Comparison of ENCODE assay signal across 20 cellular contexts in genomic region chr2:32375228-32375892, GRCh38.
"Had no signal": no experiment of that assay in that cellular context is flagged by ENCODE, and none has a peak within 500 bp of the region (broad histone marks: within the 10 kb centered on the region; RNA-seq: fewer than 3 reads in every experiment).

No MANE protein-coding gene starts in this region.

- DNase-seq: activated CD4-positive, alpha-beta T cell treated with anti-CD3 and anti-CD28 coated beads for 36 hours; activated effector memory CD4-positive, alpha-beta T cell treated with anti-CD3 and anti-CD28 coated beads, Interleukin-2, amount 50 U/mL, for 16 hours; activated T-cell treated with anti-CD3 and anti-CD28 coated beads for 4 hours; brain microvascular endothelial cell; cerebellar nuclear complex; dorsolateral prefrontal cortex; foreskin fibroblast; glutamatergic neuron; left colon; mucosa of descending colon; nephron progenitor cell; stimulated activated CD4-positive, alpha-beta T cell treated with anti-CD3 and anti-CD28 coated beads, Interleukin-12 subunit alpha, Interleukin-12 subunit beta, amount 100 ng/mL, for 4 hours; SW 1271; T-helper 9 cell; testis had no signal

- H3K4me3 ChIP-seq: dorsolateral prefrontal cortex, esophagus muscularis mucosa, lung, mucosa of descending colon, testis had no signal

- H3K4me3 Mint-ChIP-seq: activated CD4-positive, alpha-beta T cell treated with anti-CD3 and anti-CD28 coated beads for 36 hours; activated naive CD8-positive, alpha-beta T cell; nephron progenitor cell; stimulated activated naive CD8-positive, alpha-beta T cell treated with anti-CD3 and anti-CD28 coated beads, Interleukin-15, Interleukin-2, amounts not matched to agents 100 ng/mL and 50 ng/mL, for 24 hours had no signal

- H3K27ac ChIP-seq: brain microvascular endothelial cell, dorsolateral prefrontal cortex, esophagus muscularis mucosa, testis had no signal

- H3K36me3 ChIP-seq: brain microvascular endothelial cell had no signal

- H3K4me1 Mint-ChIP-seq: nephron progenitor cell had no signal

- FAIRE-seq: endometrium had no signal

- H3K27ac Mint-ChIP-seq: activated CD4-positive, alpha-beta T cell treated with anti-CD3 and anti-CD28 coated beads for 36 hours; nephron progenitor cell; stimulated activated naive CD8-positive, alpha-beta T cell treated with anti-CD3 and anti-CD28 coated beads, Interleukin-15, Interleukin-2, amounts not matched to agents 100 ng/mL and 50 ng/mL, for 24 hours had no signal

- H3K27me3 ChIP-seq: brain microvascular endothelial cell, dorsolateral prefrontal cortex, esophagus muscularis mucosa, testis had no signal

- H3K4me1 ChIP-seq: testis had no signal

- H3K27me3 Mint-ChIP-seq: activated CD4-positive, alpha-beta T cell treated with anti-CD3 and anti-CD28 coated beads for 36 hours; activated naive CD8-positive, alpha-beta T cell; stimulated activated naive CD8-positive, alpha-beta T cell treated with anti-CD3 and anti-CD28 coated beads, Interleukin-15, Interleukin-2, amounts not matched to agents 100 ng/mL and 50 ng/mL, for 24 hours had no signal

- ATAC-seq: activated CD4-positive, alpha-beta T cell treated with anti-CD3 and anti-CD28 coated beads for 36 hours; left colon; mucosa of descending colon had no signal

- H3K9me3 ChIP-seq: esophagus muscularis mucosa, mucosa of descending colon, testis had no signal

- H3K9me3 Mint-ChIP-seq: stimulated activated naive CD8-positive, alpha-beta T cell treated with anti-CD3 and anti-CD28 coated beads, Interleukin-15, Interleukin-2, amounts not matched to agents 100 ng/mL and 50 ng/mL, for 24 hours had no signal
